In genomic region chr14:67418368-67419174, GRCh38 we compare ENCODE assay signal across 1 cellular context.
TF ChIP-seq lines count a peak whose summit lies in the region.

No MANE protein-coding gene starts in this region.

TF ChIP-seq in K562, 482 proteins besides CTCF, POLR2A, EP300 and RAD21 (continued from another document and continues in another):
- no peak for TF ChIP-seq E4F1 (CRISPR knock-in tag; IDR thresholded peaks at IDR 0.05; ENCODE audit: borderline replicate concordance)
- no peak for TF ChIP-seq CREB1 (IDR thresholded peaks at IDR 0.05)
- no peak for TF ChIP-seq CREB1 (CRISPR knock-in tag; IDR thresholded peaks at IDR 0.05)
- no peak for TF ChIP-seq ZSCAN29 (IDR thresholded peaks at IDR 0.05)
- peak; percentile 85 for TF ChIP-seq ETV1 (tag; conservative IDR thresholded peaks at IDR 0.05; ENCODE audit: low read depth)
- no peak for TF ChIP-seq EGR1 (conservative IDR thresholded peaks at IDR 0.05)
- no peak for TF ChIP-seq POLR2H (tag; IDR thresholded peaks at IDR 0.05; ENCODE audit: low read depth)
- TF ChIP-seq MEF2D (tag; conservative IDR thresholded peaks at IDR 0.05; ENCODE audit: low read depth), result no peak
- no peak for TF ChIP-seq ZNF511 (CRISPR knock-in tag; IDR thresholded peaks at IDR 0.05)
- TF ChIP-seq KLF16 (IDR thresholded peaks at IDR 0.05), result peak; percentile 75; the same call in 1 of the 2 replicates
- peak; percentile 95 for TF ChIP-seq JUND (IDR thresholded peaks at IDR 0.05; ENCODE audit: borderline replicate concordance, low read depth, low read length)
- TF ChIP-seq JUND (tag; IDR thresholded peaks at IDR 0.05; ENCODE audit: borderline replicate concordance, low read depth, low read length), result peak; percentile 89; the same call in 2 of the 3 replicates
- peak; percentile 82; the same call in 1 of the 2 replicates for TF ChIP-seq GATAD2B (IDR thresholded peaks at IDR 0.05; ENCODE audit: borderline replicate concordance)
- TF ChIP-seq ZNF253 (CRISPR knock-in tag; conservative IDR thresholded peaks at IDR 0.05), result no peak
- TF ChIP-seq GTF2A2 (tag; IDR thresholded peaks at IDR 0.05), result no peak
- peak; percentile 89 for TF ChIP-seq TAL1 (IDR thresholded peaks at IDR 0.05)
- no peak for TF ChIP-seq NCOA4 (IDR thresholded peaks at IDR 0.05; ENCODE audit: partially characterized antibody)
- peak; percentile 80; the same call in 1 of the 2 replicates for TF ChIP-seq DMBX1 (CRISPR knock-in tag; IDR thresholded peaks at IDR 0.05; ENCODE audit: borderline replicate concordance)
- TF ChIP-seq LCOR (CRISPR knock-in tag; IDR thresholded peaks at IDR 0.05), result no peak
- TF ChIP-seq ARHGAP35 (IDR thresholded peaks at IDR 0.05; ENCODE audit: partially characterized antibody), result no peak
- TF ChIP-seq MAX (CRISPR knock-in tag; IDR thresholded peaks at IDR 0.05), result 0 out of 2 replicates have a peak, but pooled peaks have one; percentile 10
- peak; percentile 91 for TF ChIP-seq ZNF592 (IDR thresholded peaks at IDR 0.05)
- no peak for TF ChIP-seq PTRF (tag; IDR thresholded peaks at IDR 0.05)
- no peak for TF ChIP-seq ATF4 (CRISPR knock-in tag; IDR thresholded peaks at IDR 0.05)
- no peak; the same call in 1 of the 2 replicates for TF ChIP-seq RNF2 (IDR thresholded peaks at IDR 0.05)
- peak; percentile 84 for TF ChIP-seq NEUROD1 (IDR thresholded peaks at IDR 0.05; ENCODE audit: borderline replicate concordance, low read depth, low read length, partially characterized antibody)
- peak; percentile 60 to 75; a peak in 3 of 4 replicates for TF ChIP-seq TRIM24 (IDR thresholded peaks at IDR 0.05)
- TF ChIP-seq YY1 (IDR thresholded peaks at IDR 0.05; ENCODE audit: borderline replicate concordance in 1 of 3, control insufficient read depth in 1 of 3, extremely low read depth in 1 of 3, insufficient read depth in 3 of 3, insufficient read length in 1 of 3, insufficient replicate concordance in 2 of 3, low read depth in 1 of 3, low read length in 2 of 3), result peak in 1 of 3 experiments; percentile 21
- TF ChIP-seq ZNF766 (CRISPR knock-in tag; conservative IDR thresholded peaks at IDR 0.05), result 0 out of 2 replicates have a peak, but pooled peaks have one; percentile 28
- peak; percentile 97 for TF ChIP-seq FOSL1 (tag; conservative IDR thresholded peaks at IDR 0.05)
- TF ChIP-seq HDAC2 (IDR thresholded peaks at IDR 0.05), result peak; percentile 79
- no peak for TF ChIP-seq TFAM (CRISPR knock-in tag; conservative IDR thresholded peaks at IDR 0.05)
- no peak for TF ChIP-seq KLF6 (CRISPR knock-in tag; IDR thresholded peaks at IDR 0.05; ENCODE audit: borderline replicate concordance)
- TF ChIP-seq ZNF395 (CRISPR knock-in tag; IDR thresholded peaks at IDR 0.05), result peak; percentile 74; the same call in 1 of the 2 replicates
- peak; percentile 43 for TF ChIP-seq ZNF316 (IDR thresholded peaks at IDR 0.05)
- peak; percentile 77 for TF ChIP-seq CCNT2 (IDR thresholded peaks at IDR 0.05; ENCODE audit: borderline replicate concordance, extremely low read depth, insufficient read length, low read depth, low read length)
- TF ChIP-seq ZZZ3 (IDR thresholded peaks at IDR 0.05), result no peak
- TF ChIP-seq FOXJ2 (tag; IDR thresholded peaks at IDR 0.05), result 0 out of 2 replicates have a peak, but pooled peaks have one; percentile 57
- TF ChIP-seq ZNF174 (CRISPR knock-in tag; IDR thresholded peaks at IDR 0.05), result no peak
- TF ChIP-seq FOXM1 (IDR thresholded peaks at IDR 0.05; ENCODE audit: low read depth), result peak; percentile 59
- TF ChIP-seq FOXM1 (CRISPR knock-in tag; IDR thresholded peaks at IDR 0.05; ENCODE audit: low read depth), result no peak
- peak; percentile 89 for TF ChIP-seq JUN (IDR thresholded peaks at IDR 0.05; ENCODE audit: borderline replicate concordance, low read depth, low read length)
- no peak for TF ChIP-seq JUN (CRISPR knock-in tag; IDR thresholded peaks at IDR 0.05; ENCODE audit: borderline replicate concordance)
- TF ChIP-seq EP400 (IDR thresholded peaks at IDR 0.05), result no peak
- peak; percentile 91 for TF ChIP-seq TFAP4 (CRISPR knock-in tag; IDR thresholded peaks at IDR 0.05; ENCODE audit: borderline replicate concordance)
- TF ChIP-seq CHD2 (IDR thresholded peaks at IDR 0.05; ENCODE audit: low read depth, low read length), result no peak
- peak; percentile 96 for TF ChIP-seq MYNN (IDR thresholded peaks at IDR 0.05)
- TF ChIP-seq MYNN (CRISPR knock-in tag; IDR thresholded peaks at IDR 0.05), result no peak
- TF ChIP-seq ZBTB9 (CRISPR knock-in tag; IDR thresholded peaks at IDR 0.05), result 0 out of 2 replicates have a peak, but pooled peaks have one; percentile 17
- TF ChIP-seq ZNF384 (IDR thresholded peaks at IDR 0.05; ENCODE audit: low read depth, low read length), result no peak
- TF ChIP-seq SMARCC2 (IDR thresholded peaks at IDR 0.05; ENCODE audit: low read depth), result peak; percentile 93
- no peak for TF ChIP-seq ZC3H4 (CRISPR knock-in tag; IDR thresholded peaks at IDR 0.05; ENCODE audit: borderline replicate concordance)
- peak in 1 of 2 experiments; percentile 76; a peak in 2 of 4 replicates for TF ChIP-seq TBL1XR1 (IDR thresholded peaks at IDR 0.05; ENCODE audit: low read length in 2 of 2)
- TF ChIP-seq CTBP1 (IDR thresholded peaks at IDR 0.05; ENCODE audit: borderline replicate concordance), result peak; percentile 92
- peak in 1 of 2 experiments; percentile 80; a peak in 2 of 4 replicates for TF ChIP-seq RCOR1 (IDR thresholded peaks at IDR 0.05; ENCODE audit: borderline replicate concordance in 1 of 2, low read depth in 2 of 2, low read length in 2 of 2)
- no peak for TF ChIP-seq ETS2 (tag; IDR thresholded peaks at IDR 0.05; ENCODE audit: borderline replicate concordance, poor library complexity, severe bottlenecking)
- TF ChIP-seq BRF2 (IDR thresholded peaks at IDR 0.05; ENCODE audit: borderline replicate concordance, insufficient read depth, insufficient read length), result no peak
- peak in 1 of 2 experiments; percentile 44; a peak in 1 of 4 replicates for TF ChIP-seq KDM1A (IDR thresholded peaks at IDR 0.05)
- no peak for TF ChIP-seq FOXP4 (CRISPR knock-in tag; IDR thresholded peaks at IDR 0.05; ENCODE audit: borderline replicate concordance)
- no peak for TF ChIP-seq GABPB2 (CRISPR knock-in tag; conservative IDR thresholded peaks at IDR 0.05)
